Comparison of ENCODE assay signal across 16 cellular contexts in the genomic region with DNA sequence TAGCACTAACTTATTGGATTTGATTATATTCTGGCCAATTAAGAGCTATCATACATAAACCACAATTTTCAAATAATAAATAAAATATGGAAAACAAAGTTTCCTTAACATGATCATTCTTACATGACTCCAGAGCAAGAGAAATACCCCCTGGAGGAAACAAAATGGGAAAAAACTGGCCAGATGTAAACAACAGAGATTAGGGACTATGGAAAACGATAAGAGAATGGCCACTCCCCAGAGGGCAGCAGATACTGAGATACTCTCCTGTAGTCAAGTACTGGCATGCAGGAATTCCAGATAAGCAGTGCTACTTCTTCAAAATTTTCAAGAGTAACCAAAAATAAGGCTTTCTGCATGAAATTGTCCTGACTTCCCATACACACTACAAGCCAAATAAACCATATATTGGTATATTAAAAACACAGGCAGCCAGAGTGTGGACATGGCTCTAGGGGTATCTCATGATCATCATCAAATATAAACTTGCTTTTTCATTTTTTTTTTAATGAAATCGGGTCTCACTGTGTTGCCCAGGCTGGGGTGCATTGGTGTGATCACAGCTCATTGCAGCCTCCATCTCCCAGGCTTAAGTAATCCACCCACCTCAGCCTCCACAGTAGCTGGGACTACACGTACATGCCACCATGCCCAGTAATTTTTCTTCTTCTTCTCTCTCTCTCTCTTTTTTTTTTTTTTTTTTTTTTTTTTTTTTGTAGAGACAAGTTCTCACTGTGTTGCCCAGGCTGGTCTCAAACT.
DNase-seq lines count a peak whose midpoint lies in the region; ATAC-seq, FAIRE-seq and TF ChIP-seq lines count a peak whose summit lies in the region.
"Had no signal": no experiment of that assay in that cellular context is flagged by ENCODE, and none has a peak within 500 bp of the region (broad histone marks: within the 10 kb centered on the region; RNA-seq: fewer than 3 reads in every experiment).

No MANE protein-coding gene starts in this region.

- no peak overlapping the region for H2AK5ac ChIP-seq in trophoblast cell (ENCODE audit: low read length)

- ATAC-seq in K562: peak; percentile 82
- no peak for ATAC-seq in HG03025 (IDR thresholded peaks at IDR 0.05; ENCODE audit: low FRiP score, unreplicated experiment)
- no peak for ATAC-seq in activated naive CD8-positive, alpha-beta T cell treated with anti-CD3 and anti-CD28 coated beads, Interleukin-2, amount 50 U/mL, for 24 hours
- ATAC-seq in stimulated activated memory B cell treated with anti-CD40 and anti-IgM and Interleukin-4, amounts not matched to agents 10 μg/mL and 1 μg/mL and 100 μg/mL, for 72 hours: no peak

- peak; percentile 39 to 43; a peak in 3 of 4 replicates for TF ChIP-seq RAD21 in K562 (CRISPR knock-in tag; conservative IDR thresholded peaks at IDR 0.05 in 1 of 2, IDR thresholded peaks at IDR 0.05 in 1 of 2)

- no peak overlapping the region for H4K12ac ChIP-seq in trophoblast cell (ENCODE audit: low read depth, low read length)

- no peak overlapping the region for H2BK12ac ChIP-seq in trophoblast cell (ENCODE audit: low read length)

- H3K4me2 ChIP-seq in K562 (ENCODE audit: insufficient read depth, low read length): no peak overlapping the region; the same call in 1 of the 2 replicates
- H3K4me2 ChIP-seq in trophoblast cell (ENCODE audit: low read length): no peak overlapping the region

- peaks cover 6% of the 10 kb centered on the region for H3K36me3 Mint-ChIP-seq in activated naive CD8-positive, alpha-beta T cell treated with anti-CD3 and anti-CD28 coated beads, Interleukin-2, amount 50 U/mL, for 24 hours (ENCODE audit: low read depth)
- H3K36me3 Mint-ChIP-seq in stimulated activated memory B cell treated with anti-CD40 and anti-IgM and Interleukin-4, amounts not matched to agents 10 μg/mL and 1 μg/mL and 100 μg/mL, for 72 hours: no peaks in the 10 kb centered on the region

- no peak for TF ChIP-seq POLR2A in K562 (conservative IDR thresholded peaks at IDR 0.05)

- peak; percentile 14; the same call in 1 of the 2 replicates for TF ChIP-seq EP300 in K562 (IDR thresholded peaks at IDR 0.05; ENCODE audit: low read length)

- H3K79me2 ChIP-seq in K562 (ENCODE audit: control insufficient read depth, insufficient read depth, low read length) (no peaks in the 10 kb centered on the region), trophoblast cell (ENCODE audit: control insufficient read depth, insufficient read depth, low read length, poor library complexity) (no peaks in the 10 kb centered on the region)

- CTCF ChIA-PET in K562 (lab: Yijun Ruan, JAX; ENCODE audit: low intra/inter-chr PET ratio): interaction anchor here (2.8 kb wide), 1 partner anchor 137 kb away, joined by 9 read pairs; no protein-coding TSS in a partner anchor

- H4K20me1 ChIP-seq in K562 (replicated peaks; ENCODE audit: control insufficient read depth, insufficient read depth, low read length): no peaks in the 10 kb centered on the region

- H3K27me3 ChIP-seq in K562 (ENCODE audit: control insufficient read depth in 2 of 2, insufficient read depth in 2 of 2, low read length in 2 of 2) (no peaks in the 10 kb centered on the region), trophoblast cell (ENCODE audit: insufficient read depth, low read length) (no peaks in the 10 kb centered on the region)

- no peak overlapping the region for H3K4ac ChIP-seq in trophoblast cell (ENCODE audit: low read depth, low read length)

- H4K91ac ChIP-seq in trophoblast cell (ENCODE audit: low read depth, low read length): no peak overlapping the region

- no peak overlapping the region for H3K27ac Mint-ChIP-seq in activated naive CD8-positive, alpha-beta T cell treated with anti-CD3 and anti-CD28 coated beads, Interleukin-2, amount 50 U/mL, for 24 hours
- no peak overlapping the region for H3K27ac Mint-ChIP-seq in stimulated activated memory B cell treated with anti-CD40 and anti-IgM and Interleukin-4, amounts not matched to agents 10 μg/mL and 1 μg/mL and 100 μg/mL, for 72 hours

- DNase-seq in OCI-M1 (lab: John Stamatoyannopoulos, UW) (peak; percentile 77), K562 (ENCODE audit: extremely low read depth in 1 of 4, low spot score in 3 of 4) (peak in 3 of 4 experiments; percentile 20 to 58 (median 29)), iPS-NIHi7 (ENCODE audit: extremely low spot score) (peak; percentile 21), trophoblast cell (peak in 1 of 2 donors; percentile 52)
- DNase-seq in activated naive CD8-positive, alpha-beta T cell treated with anti-CD3 and anti-CD28 coated beads, Interleukin-2, amount 50 U/mL, for 24 hours: no peak
- DNase-seq: DMS153, Kasumi-1, MM.1S, NCI-H1092 treated with DMSO at 0.1 percent for 48 hours, NCI-H2081 treated with DMSO at 0.1 percent for 48 hours, NCI-H510A treated with DMSO at 0.1 percent for 48 hours, NCI-H82 had no signal

- H2AFZ ChIP-seq in K562 (ENCODE audit: low read depth, low read length) (no peak overlapping the region), trophoblast cell (ENCODE audit: insufficient read depth, low read length, poor library complexity) (no peak overlapping the region)

- H2BK120ac ChIP-seq in trophoblast cell (ENCODE audit: insufficient read depth, low read length, poor library complexity): no peak overlapping the region

- H3K18ac ChIP-seq in trophoblast cell (ENCODE audit: low read length): no peak overlapping the region

- H3K9me1 ChIP-seq in K562 (ENCODE audit: control insufficient read depth, insufficient read depth, low read length): no peaks in the 10 kb centered on the region

- in situ Hi-C loops in K562 (cut with MboI): no loop called here

- no peak overlapping the region for H4K8ac ChIP-seq in trophoblast cell (ENCODE audit: low read depth, low read length)

- H3K23ac ChIP-seq in trophoblast cell (ENCODE audit: low read length): no peak overlapping the region

- peaks cover 7% of the 10 kb centered on the region in 2 experiments for H3K4me1 ChIP-seq in K562 (replicated peaks in 1 of 2; ENCODE audit: control insufficient read depth in 2 of 2, insufficient read depth in 2 of 2, low read length in 2 of 2)
- no peaks in the 10 kb centered on the region for H3K4me1 ChIP-seq in trophoblast cell (ENCODE audit: control insufficient read depth in 1 of 2, insufficient read depth in 2 of 2, low read length in 2 of 2)
- H3K4me1 ChIP-seq: Caco-2 had no signal

- H3K36me3 ChIP-seq in K562 (ENCODE audit: control insufficient read depth, insufficient read depth, low read length) (no peaks in the 10 kb centered on the region), trophoblast cell (ENCODE audit: control insufficient read depth in 1 of 2, insufficient read depth in 2 of 2, low read length in 2 of 2) (no peaks in the 10 kb centered on the region)

- WGBS in K562 (ENCODE audit: insufficient coverage, low coverage, missing lambda C conversion rate): 14% methylated on average over 2 of the region's 3 CpGs
- WGBS in trophoblast cell (ENCODE audit: extremely low coverage, insufficient coverage, insufficient read length): no CpG with 5 or more reads among the region's 3 CpGs

- TF ChIP-seq CTCF in K562 (IDR thresholded peaks at IDR 0.05 in 2 of 3, conservative IDR thresholded peaks at IDR 0.05 in 1 of 3; ENCODE audit: insufficient read depth in 2 of 3, low read depth in 1 of 3, low read length in 3 of 3): peak in 1 of 3 experiments; percentile 34; a peak in 2 of 6 replicates

- no peaks in the 10 kb centered on the region for H3K9me3 Mint-ChIP-seq in activated naive CD8-positive, alpha-beta T cell treated with anti-CD3 and anti-CD28 coated beads, Interleukin-2, amount 50 U/mL, for 24 hours
- H3K9me3 Mint-ChIP-seq in stimulated activated memory B cell treated with anti-CD40 and anti-IgM and Interleukin-4, amounts not matched to agents 10 μg/mL and 1 μg/mL and 100 μg/mL, for 72 hours: no peaks in the 10 kb centered on the region

- H3K9me3 ChIP-seq in K562 (replicated peaks; ENCODE audit: control insufficient read depth, insufficient read depth, low read depth, low read length): no peaks in the 10 kb centered on the region
- no peaks in the 10 kb centered on the region for H3K9me3 ChIP-seq in trophoblast cell (ENCODE audit: insufficient read depth, low read depth, low read length)
- H3K9me3 ChIP-seq: Caco-2 had no signal

- H3K27ac ChIP-seq in K562 (ENCODE audit: extremely low read depth, low read depth, low read length) (no peak overlapping the region), trophoblast cell (ENCODE audit: low read depth, low read length) (no peak overlapping the region)

- no peaks in the 10 kb centered on the region for H3K27me3 Mint-ChIP-seq in activated naive CD8-positive, alpha-beta T cell treated with anti-CD3 and anti-CD28 coated beads, Interleukin-2, amount 50 U/mL, for 24 hours
- no peaks in the 10 kb centered on the region for H3K27me3 Mint-ChIP-seq in stimulated activated memory B cell treated with anti-CD40 and anti-IgM and Interleukin-4, amounts not matched to agents 10 μg/mL and 1 μg/mL and 100 μg/mL, for 72 hours

- no peak overlapping the region for H3K4me3 Mint-ChIP-seq in activated naive CD8-positive, alpha-beta T cell treated with anti-CD3 and anti-CD28 coated beads, Interleukin-2, amount 50 U/mL, for 24 hours
- no peak overlapping the region for H3K4me3 Mint-ChIP-seq in stimulated activated memory B cell treated with anti-CD40 and anti-IgM and Interleukin-4, amounts not matched to agents 10 μg/mL and 1 μg/mL and 100 μg/mL, for 72 hours

- no peaks in the 10 kb centered on the region for H3K79me1 ChIP-seq in trophoblast cell (ENCODE audit: low read length)

- H3K9ac ChIP-seq in K562 (ENCODE audit: insufficient read depth in 1 of 2, low read depth in 2 of 2, low read length in 2 of 2) (no peak overlapping the region), trophoblast cell (ENCODE audit: low read length) (no peak overlapping the region)

- peak overlapping the region; percentile 49 for H2BK5ac ChIP-seq in trophoblast cell (ENCODE audit: low read depth, low read length, poor library complexity)

- intact Hi-C loops in K562 (cut with micrococcal nuclease): no loop called here

- POLR2A ChIA-PET in K562 (lab: Yijun Ruan, JAX): interaction anchor here (0.6 to 2.6 kb wide), 6 partner anchors 9 to 215 kb away, joined by 3 to 8 read pairs (median 4); no protein-coding TSS in a partner anchor

- H3K4me3 ChIP-seq in K562: no peak overlapping the region
- no peak overlapping the region for H3K4me3 ChIP-seq in trophoblast cell (ENCODE audit: low read depth, low read length)

- no TSS peak for BruUV-seq in K562 (replicated peaks; lab: Mats Ljungman, UMichigan)

- no peak overlapping the region for H3K14ac ChIP-seq in trophoblast cell (ENCODE audit: low read length)

- no peaks in the 10 kb centered on the region for H3K4me1 Mint-ChIP-seq in activated naive CD8-positive, alpha-beta T cell treated with anti-CD3 and anti-CD28 coated beads, Interleukin-2, amount 50 U/mL, for 24 hours
- no peaks in the 10 kb centered on the region for H3K4me1 Mint-ChIP-seq in stimulated activated memory B cell treated with anti-CD40 and anti-IgM and Interleukin-4, amounts not matched to agents 10 μg/mL and 1 μg/mL and 100 μg/mL, for 72 hours

- FAIRE-seq in K562 (lab: Jason Lieb, UNC): peak; percentile 85
- FAIRE-seq: H54 had no signal

TF ChIP-seq in K562, 482 proteins besides CTCF, POLR2A, EP300 and RAD21 (continues in another document):
- TF ChIP-seq ZNF165 (CRISPR knock-in tag; IDR thresholded peaks at IDR 0.05; ENCODE audit: borderline replicate concordance) (no peak), FOXK2 (conservative IDR thresholded peaks at IDR 0.05 in 1 of 2, IDR thresholded peaks at IDR 0.05 in 1 of 2; ENCODE audit: low read depth in 2 of 2) (peak; percentile 93 to 94), SNRNP70 (optimal IDR thresholded peaks at IDR 0.05; ENCODE audit: low read depth, low read length) (no peak)
